ENCODE assay signal across 21 cellular contexts in genomic region chr12:30827406-30828055, GRCh38.
"Had no signal": no experiment of that assay in that cellular context is flagged by ENCODE, and none has a peak within 500 bp of the region (broad histone marks: within the 10 kb centered on the region; RNA-seq: fewer than 3 reads in every experiment).

No MANE protein-coding gene starts in this region.

- H3K27ac ChIP-seq: dorsolateral prefrontal cortex, epithelial cell of prostate, esophagus squamous epithelium, gastroesophageal sphincter, ovary, right lobe of liver, spleen, tibial artery had no signal

- H3K4me3 ChIP-seq: dorsolateral prefrontal cortex, esophagus squamous epithelium, gastroesophageal sphincter, ovary, right lobe of liver, spleen, tibial artery had no signal

- H3K36me3 ChIP-seq: esophagus squamous epithelium, gastroesophageal sphincter, ovary, right lobe of liver, spleen, tibial artery had no signal

- H3K27ac Mint-ChIP-seq: natural killer cell; stimulated activated memory B cell treated with anti-CD40 and anti-IgM and Interleukin-4, amounts not matched to agents 10 μg/mL and 1 μg/mL and 100 μg/mL, for 72 hours; stimulated activated naive CD8-positive, alpha-beta T cell treated with anti-CD3 and anti-CD28 coated beads, Interleukin-15, Interleukin-2, amounts not matched to agents 100 ng/mL and 50 ng/mL, for 24 hours had no signal

- H3K4me3 Mint-ChIP-seq: natural killer cell; neural crest cell; stimulated activated memory B cell treated with anti-CD40 and anti-IgM and Interleukin-4, amounts not matched to agents 10 μg/mL and 1 μg/mL and 100 μg/mL, for 72 hours; stimulated activated naive CD8-positive, alpha-beta T cell treated with anti-CD3 and anti-CD28 coated beads, Interleukin-15, Interleukin-2, amounts not matched to agents 100 ng/mL and 50 ng/mL, for 24 hours had no signal

- H3K36me3 Mint-ChIP-seq: natural killer cell; stimulated activated memory B cell treated with anti-CD40 and anti-IgM and Interleukin-4, amounts not matched to agents 10 μg/mL and 1 μg/mL and 100 μg/mL, for 72 hours had no signal

- H3K9me3 ChIP-seq: esophagus squamous epithelium, gastroesophageal sphincter, ovary, right lobe of liver, spleen, tibial artery had no signal

- ATAC-seq: gastroesophageal sphincter; natural killer cell; right lobe of liver; stimulated activated memory B cell treated with anti-CD40 and anti-IgM and Interleukin-4, amounts not matched to agents 10 μg/mL and 1 μg/mL and 100 μg/mL, for 72 hours had no signal

- H3K9me3 Mint-ChIP-seq: natural killer cell, neural crest cell had no signal

- H3K27me3 ChIP-seq: ovary, right lobe of liver had no signal

- FAIRE-seq: keratinocyte had no signal

- DNase-seq: caudate nucleus; cortex of kidney; dorsolateral prefrontal cortex; effector memory CD4-positive, alpha-beta T cell; esophagus squamous epithelium; foreskin fibroblast; glutamatergic neuron; natural killer cell; ovary; right lobe of liver; spleen; stimulated activated CD4-positive, alpha-beta T cell treated with anti-CD3 and anti-CD28 coated beads, Interleukin-15, amount 100 ng/mL, for 24 hours; stimulated activated CD4-positive, alpha-beta T cell treated with anti-CD3 and anti-CD28 coated beads, Interleukin-1b, Interleukin-23, amount 100 ng/mL, for 48 hours; stimulated activated CD4-positive, alpha-beta T cell treated with anti-CD3 and anti-CD28 coated beads, Interleukin-4, amount 100 ng/mL, for 24 hours; tibial artery had no signal

- H3K4me1 ChIP-seq: right lobe of liver had no signal
